Comparison of ENCODE assay signal across 35 cellular contexts in genomic region chr14:98698341-98698740, GRCh38.
A peak's percentile ranks its signal among the peaks of the same experiment; 100 is the strongest.
DNase-seq lines count a peak whose midpoint lies in the region; ATAC-seq and TF ChIP-seq lines count a peak whose summit lies in the region.
"Had no signal": no experiment of that assay in that cellular context is flagged by ENCODE, and none has a peak within 500 bp of the region (broad histone marks: within the 10 kb centered on the region; RNA-seq: fewer than 3 reads in every experiment).

No MANE protein-coding gene starts in this region.

- no peak overlapping the region for H3K9ac ChIP-seq in endodermal cell (ENCODE audit: extremely low read depth, low read length, poor library complexity, severe bottlenecking)
- H3K9ac ChIP-seq: BLaER1; BLaER1 treated with 17β-estradiol and CSF1 and Interleukin-3, amounts not matched to agents 10 nM and 100 nM had no signal

- H3K36me3 ChIP-seq in endodermal cell (ENCODE audit: control insufficient read depth, insufficient read depth, low read length) (no peaks in the 10 kb centered on the region), esophagus muscularis mucosa (no peaks in the 10 kb centered on the region), ovary (no peaks in the 10 kb centered on the region)
- H3K36me3 ChIP-seq: BE2C; BLaER1; BLaER1 treated with 17β-estradiol and CSF1 and Interleukin-3, amounts not matched to agents 10 nM and 100 nM had no signal

- TF ChIP-seq CTCF in endodermal cell (conservative IDR thresholded peaks at IDR 0.05) (no peak), esophagus muscularis mucosa (IDR thresholded peaks at IDR 0.05) (no peak), ovary (IDR thresholded peaks at IDR 0.05) (no peak), osteocyte (IDR thresholded peaks at IDR 0.05) (no peak)

- no peak for TF ChIP-seq POLR2A in esophagus muscularis mucosa (IDR thresholded peaks at IDR 0.05; ENCODE audit: low read depth)
- TF ChIP-seq POLR2A in ovary (IDR thresholded peaks at IDR 0.05) = no peak

- intact Hi-C loops in esophagus muscularis mucosa (cut with DNase I) = no loop called here
- intact Hi-C loops in ovary (cut with DNase I) = no loop called here

- H3K4me1 Mint-ChIP-seq in endodermal cell (no peaks in the 10 kb centered on the region), osteocyte (ENCODE audit: unreplicated experiment) (no peaks in the 10 kb centered on the region)
- H3K4me1 Mint-ChIP-seq: B cell, CD14-positive monocyte had no signal

- H3K4me3 Mint-ChIP-seq in endodermal cell (no peak overlapping the region), osteocyte (ENCODE audit: unreplicated experiment) (no peak overlapping the region)
- H3K4me3 Mint-ChIP-seq: B cell; CD14-positive monocyte; CD4-positive, alpha-beta memory T cell; CD4-positive, alpha-beta T cell; CD4-positive, CD25-positive, alpha-beta regulatory T cell; CD8-positive, alpha-beta memory T cell; CD8-positive, alpha-beta T cell had no signal

- no peak overlapping the region for H3K27ac ChIP-seq in endodermal cell (ENCODE audit: low read depth, low read length)
- no peak overlapping the region for H3K27ac ChIP-seq in esophagus muscularis mucosa (replicated peaks in 1 of 4)
- no peak overlapping the region for H3K27ac ChIP-seq in ovary
- H3K27ac ChIP-seq: 22Rv1; A549; BLaER1; BLaER1 treated with 17β-estradiol and CSF1 and Interleukin-3, amounts not matched to agents 10 nM and 100 nM; C4-2B had no signal

- H3K27ac Mint-ChIP-seq in endodermal cell = no peak overlapping the region
- H3K27ac Mint-ChIP-seq in osteocyte (ENCODE audit: unreplicated experiment) = no peak overlapping the region
- H3K27ac Mint-ChIP-seq: B cell; CD4-positive, alpha-beta memory T cell; CD4-positive, alpha-beta T cell; CD4-positive, CD25-positive, alpha-beta regulatory T cell; CD8-positive, alpha-beta memory T cell; CD8-positive, alpha-beta T cell had no signal

- H3K4me1 ChIP-seq in endodermal cell (ENCODE audit: control insufficient read depth, insufficient read depth, low read length) (no peaks in the 10 kb centered on the region), esophagus muscularis mucosa (no peaks in the 10 kb centered on the region), ovary (ENCODE audit: insufficient read depth) (no peaks in the 10 kb centered on the region)
- H3K4me1 ChIP-seq: A549; BE2C; BLaER1; BLaER1 treated with 17β-estradiol and CSF1 and Interleukin-3, amounts not matched to agents 10 nM and 100 nM; Caco-2 had no signal

- H3K9me3 Mint-ChIP-seq in endodermal cell = no peaks in the 10 kb centered on the region
- peaks cover 23% of the 10 kb centered on the region for H3K9me3 Mint-ChIP-seq in osteocyte (ENCODE audit: unreplicated experiment)

- H3K27me3 ChIP-seq in endodermal cell (ENCODE audit: control insufficient read depth, insufficient read depth, low read length, poor library complexity, severe bottlenecking) = no peaks in the 10 kb centered on the region
- H3K27me3 ChIP-seq in esophagus muscularis mucosa = peaks cover 0 to 7% (median 0%) of the 10 kb centered on the region in 4 donors
- H3K27me3 ChIP-seq in ovary = no peaks in the 10 kb centered on the region
- H3K27me3 ChIP-seq: BE2C; BLaER1; BLaER1 treated with 17β-estradiol and CSF1 and Interleukin-3, amounts not matched to agents 10 nM and 100 nM had no signal

- H3K36me3 Mint-ChIP-seq in endodermal cell (ENCODE audit: low read depth) = no peaks in the 10 kb centered on the region
- no peaks in the 10 kb centered on the region for H3K36me3 Mint-ChIP-seq in osteocyte (ENCODE audit: unreplicated experiment)
- H3K36me3 Mint-ChIP-seq: CD14-positive monocyte; CD8-positive, alpha-beta T cell had no signal

- ATAC-seq in GM18520 (IDR thresholded peaks at IDR 0.05; ENCODE audit: unreplicated experiment) = no peak
- ATAC-seq: A549; CD8-positive, alpha-beta T cell had no signal

- no peak overlapping the region for H3K4me3 ChIP-seq in endodermal cell (ENCODE audit: low read length)
- no peak overlapping the region for H3K4me3 ChIP-seq in esophagus muscularis mucosa
- H3K4me3 ChIP-seq in ovary = no peak overlapping the region
- H3K4me3 ChIP-seq: A549; BLaER1; BLaER1 treated with 17β-estradiol and CSF1 and Interleukin-3, amounts not matched to agents 10 nM and 100 nM had no signal

- H3K27me3 Mint-ChIP-seq in endodermal cell (ENCODE audit: insufficient read depth) (peaks cover 4% of the 10 kb centered on the region), osteocyte (ENCODE audit: unreplicated experiment) (no peaks in the 10 kb centered on the region)
- H3K27me3 Mint-ChIP-seq: B cell; CD4-positive, alpha-beta T cell; CD8-positive, alpha-beta memory T cell had no signal

- DNase-seq in ecto neural progenitor cell (ENCODE audit: low spot score) (peak; percentile 5), endodermal cell (peak; percentile 10), esophagus muscularis mucosa (ENCODE audit: extremely low spot score) (peak; percentile 79), ovary (no peak), T-helper 1 cell (no peak), osteocyte (ENCODE audit: extremely low spot score, unreplicated experiment) (no peak)
- peak; percentile 8 for DNase-seq in stimulated activated CD8-positive, alpha-beta memory T cell treated with anti-CD3 and anti-CD28 coated beads, Interleukin-4, amount 100 ng/mL, for 48 hours
- DNase-seq: 8988T; ACHN; AML-193; BE2C; C1 segment of cervical spinal cord; Caco-2; Calu3; CD4-positive, alpha-beta memory T cell; CD4-positive, alpha-beta T cell; CD4-positive, CD25-positive, alpha-beta regulatory T cell; CD8-positive, alpha-beta memory T cell; CD8-positive, alpha-beta T cell; COR-L47; DMS 273 treated with DMSO at 0.1 percent for 48 hours; DMS153; DMS53; DMS79; DMS79 treated with DMSO at 0.1 percent for 48 hours; DND-41; EL had no signal

- H3K9me3 ChIP-seq in endodermal cell (ENCODE audit: control insufficient read depth, low read length) (no peaks in the 10 kb centered on the region), esophagus muscularis mucosa (no peaks in the 10 kb centered on the region), ovary (no peaks in the 10 kb centered on the region)
- H3K9me3 ChIP-seq: A549, BLaER1, Caco-2 had no signal

- WGBS in endodermal cell (ENCODE audit: insufficient coverage in 1 of 2, insufficient read length in 1 of 2), 2 experiments = 95 to 100% methylated on average over 3 of the region's 3 CpGs
- WGBS in esophagus muscularis mucosa = 88% methylated on average over 3 of the region's 3 CpGs
- 78 to 97% (median 89%) methylated on average over 3 of the region's 3 CpGs for WGBS in ovary, 3 donors

- TF ChIP-seq EP300 in esophagus muscularis mucosa (IDR thresholded peaks at IDR 0.05) (no peak), ovary (IDR thresholded peaks at IDR 0.05) (no peak)

Comparison
In these comparisons a context has a peak if more than half of its experiments do, and no peak if none do; other contexts are left out.
1. DNase-seq: peak in ecto neural progenitor cell (single experiment), endodermal cell (single experiment), esophagus muscularis mucosa (single experiment) and stimulated activated CD8-positive, alpha-beta memory T cell treated with anti-CD3 and anti-CD28 coated beads, Interleukin-4, amount 100 ng/mL, for 48 hours (single experiment); none in ovary (0 of 5), T-helper 1 cell (0 of 5) and osteocyte (single experiment).